In genomic region chr1:1344672-1345361, GRCh38 we compare ENCODE assay signal across 1 cellular context.
A peak's percentile ranks its signal among the peaks of the same experiment; 100 is the strongest.
TF ChIP-seq lines count a peak whose summit lies in the region.

No MANE protein-coding gene starts in this region.

TF ChIP-seq in K562, 482 proteins besides CTCF, POLR2A, EP300 and RAD21 (continues in another document):
- no peak for TF ChIP-seq YBX1 (IDR thresholded peaks at IDR 0.05)
- peak; percentile 45; the same call in 1 of the 2 replicates for TF ChIP-seq HLTF (IDR thresholded peaks at IDR 0.05)
- TF ChIP-seq MLLT1 (IDR thresholded peaks at IDR 0.05): no peak
- no peak for TF ChIP-seq ZNF347 (CRISPR knock-in tag; IDR thresholded peaks at IDR 0.05; ENCODE audit: low read depth)
- TF ChIP-seq ATF3 (IDR thresholded peaks at IDR 0.05): peak; percentile 94
- no peak for TF ChIP-seq ATF3 (CRISPR knock-in tag; conservative IDR thresholded peaks at IDR 0.05)
- peak in 1 of 2 experiments; percentile 41; a peak in 1 of 4 replicates for TF ChIP-seq KDM1A (IDR thresholded peaks at IDR 0.05)
- TF ChIP-seq L3MBTL2 (IDR thresholded peaks at IDR 0.05): no peak
- TF ChIP-seq HBP1 (CRISPR knock-in tag; IDR thresholded peaks at IDR 0.05): no peak
- no peak for TF ChIP-seq NFE2L1 (tag; IDR thresholded peaks at IDR 0.05; ENCODE audit: borderline replicate concordance, low read depth)
- peak; percentile 66; the same call in 1 of the 2 replicates for TF ChIP-seq ZNF24 (IDR thresholded peaks at IDR 0.05)
- TF ChIP-seq ILF3 (IDR thresholded peaks at IDR 0.05; ENCODE audit: borderline replicate concordance): no peak
- no peak for TF ChIP-seq ZSCAN32 (CRISPR knock-in tag; IDR thresholded peaks at IDR 0.05)
- TF ChIP-seq GATA2 (CRISPR knock-in tag; IDR thresholded peaks at IDR 0.05): no peak
- no peak for TF ChIP-seq SAP30 (IDR thresholded peaks at IDR 0.05; ENCODE audit: borderline replicate concordance, insufficient read depth, low read depth, low read length, poor library complexity, severe bottlenecking)
- TF ChIP-seq ZNF785 (CRISPR knock-in tag; IDR thresholded peaks at IDR 0.05): no peak
- TF ChIP-seq CTBP1 (IDR thresholded peaks at IDR 0.05; ENCODE audit: borderline replicate concordance): no peak
- TF ChIP-seq TBP (optimal IDR thresholded peaks at IDR 0.05; ENCODE audit: low read depth, low read length): peak; percentile 20
- peak; percentile 43; the same call in 1 of the 2 replicates for TF ChIP-seq SMARCE1 (IDR thresholded peaks at IDR 0.05)
- peak; percentile 31; the same call in 1 of the 2 replicates for TF ChIP-seq TFAP4 (CRISPR knock-in tag; IDR thresholded peaks at IDR 0.05; ENCODE audit: borderline replicate concordance)
- no peak for TF ChIP-seq ASH1L (IDR thresholded peaks at IDR 0.05; ENCODE audit: borderline replicate concordance, low read depth, partially characterized antibody)
- TF ChIP-seq VEZF1 (CRISPR knock-in tag; IDR thresholded peaks at IDR 0.05): no peak
- no peak for TF ChIP-seq ADNP (tag; IDR thresholded peaks at IDR 0.05)
- no peak for TF ChIP-seq GMEB1 (CRISPR knock-in tag; IDR thresholded peaks at IDR 0.05)
- TF ChIP-seq USF1 (CRISPR knock-in tag; IDR thresholded peaks at IDR 0.05): peak; percentile 21; the same call in 1 of the 2 replicates
- peak; percentile 28; the same call in 1 of the 2 replicates for TF ChIP-seq ZEB2 (IDR thresholded peaks at IDR 0.05)
- TF ChIP-seq SNIP1 (IDR thresholded peaks at IDR 0.05; ENCODE audit: low read depth): 0 out of 2 replicates have a peak, but pooled peaks have one; percentile 29
- no peak for TF ChIP-seq FOXP4 (CRISPR knock-in tag; IDR thresholded peaks at IDR 0.05; ENCODE audit: borderline replicate concordance)
- peak; percentile 22 for TF ChIP-seq PRDM10 (IDR thresholded peaks at IDR 0.05; ENCODE audit: partially characterized antibody)
- TF ChIP-seq PCBP2 (IDR thresholded peaks at IDR 0.05; ENCODE audit: low read depth, low read length, poor library complexity, severe bottlenecking): no peak
- TF ChIP-seq SMARCA5 (IDR thresholded peaks at IDR 0.05): peak; percentile 79
- no peak for TF ChIP-seq MXD1 (CRISPR knock-in tag; IDR thresholded peaks at IDR 0.05; ENCODE audit: borderline replicate concordance, poor library complexity, severe bottlenecking)
- TF ChIP-seq ARID3B (CRISPR knock-in tag; IDR thresholded peaks at IDR 0.05; ENCODE audit: borderline replicate concordance): no peak
- TF ChIP-seq ATF1 (CRISPR knock-in tag; IDR thresholded peaks at IDR 0.05): no peak
- no peak for TF ChIP-seq ATF1 (tag; IDR thresholded peaks at IDR 0.05)
- no peak for TF ChIP-seq FOXO4 (CRISPR knock-in tag; IDR thresholded peaks at IDR 0.05)
- TF ChIP-seq BCOR (IDR thresholded peaks at IDR 0.05): peak; percentile 36; the same call in 1 of the 2 replicates
- TF ChIP-seq HDAC1 (IDR thresholded peaks at IDR 0.05): peak in 1 of 2 experiments; percentile 41; a peak in 1 of 4 replicates
- TF ChIP-seq NFRKB (IDR thresholded peaks at IDR 0.05; ENCODE audit: low read depth): no peak
- TF ChIP-seq WHSC1 (IDR thresholded peaks at IDR 0.05; ENCODE audit: low read length): no peak
- TF ChIP-seq KAT8 (IDR thresholded peaks at IDR 0.05; ENCODE audit: low read depth): no peak
- TF ChIP-seq RFX1 (IDR thresholded peaks at IDR 0.05): no peak
- TF ChIP-seq JUN (IDR thresholded peaks at IDR 0.05; ENCODE audit: borderline replicate concordance, low read depth, low read length): peak; percentile 91
- TF ChIP-seq JUN (CRISPR knock-in tag; IDR thresholded peaks at IDR 0.05; ENCODE audit: borderline replicate concordance): peak; percentile 93; the same call in 1 of the 2 replicates
- TF ChIP-seq ARID1B (IDR thresholded peaks at IDR 0.05): peak; percentile 55
- peak; percentile 86; the same call in 1 of the 2 replicates for TF ChIP-seq TSC22D4 (tag; IDR thresholded peaks at IDR 0.05)
